Comparison of ENCODE assay signal across 17 cellular contexts in genomic region chr1:169572184-169572583, GRCh38. TPM values are rescaled to one million over a fixed set of nuclear protein-coding genes. Genes with fewer than 3 reads are reported as not detected.
DNase-seq lines count a peak whose midpoint lies in the region; ATAC-seq lines count a peak whose summit lies in the region.
"Had no signal": no experiment of that assay in that cellular context is flagged by ENCODE, and none has a peak within 500 bp of the region (broad histone marks: within the 10 kb centered on the region; RNA-seq: fewer than 3 reads in every experiment).

No MANE protein-coding gene starts in this region.

- DNase-seq in Right ventricle myocardium superior (no peak), cardiac septum (ENCODE audit: low spot score) (no peak), amniotic epithelial cell (ENCODE audit: low read depth) (peak; percentile 41), kidney tubule cell (ENCODE audit: low spot score) (peak; percentile 71), activated gamma-delta T cell treated with Interleukin-2 at 50 U/mL for 16 hours (no peak)
- DNase-seq in stimulated activated effector memory CD8-positive, alpha-beta T cell treated with anti-CD3 and anti-CD28 coated beads, Interleukin-12 subunit alpha, Interleukin-12 subunit beta, amount 100 ng/mL, for 72 hours (ENCODE audit: low spot score in 2 of 2): no peak
- DNase-seq: activated CD4-positive, alpha-beta memory T cell treated with anti-CD3 and anti-CD28 coated beads, Interleukin-2, amount 10 ng/mL, durations not matched to agents 7 days and 5 days; NCI-H2171 treated with DMSO at 0.1 percent for 48 hours; NK-92 treated with Interleukin-12 subunit alpha and Interleukin-12 subunit beta, amount 100 ng/mL, for 24 hours; stimulated activated naive CD4-positive, alpha-beta T cell treated with Interleukin-2 at 50 U/mL for 16 hours; T-helper 9 cell; upper lobe of right lung had no signal

- peaks cover 9% of the 10 kb centered on the region for H3K4me1 Mint-ChIP-seq in stimulated activated effector memory CD8-positive, alpha-beta T cell treated with anti-CD3 and anti-CD28 coated beads, Interleukin-12 subunit alpha, Interleukin-12 subunit beta, amount 100 ng/mL, for 72 hours
- H3K4me1 Mint-ChIP-seq: memory B cell had no signal

- no peaks in the 10 kb centered on the region for H3K9me3 Mint-ChIP-seq in stimulated activated effector memory CD8-positive, alpha-beta T cell treated with anti-CD3 and anti-CD28 coated beads, Interleukin-12 subunit alpha, Interleukin-12 subunit beta, amount 100 ng/mL, for 72 hours
- H3K9me3 Mint-ChIP-seq: activated CD4-positive, alpha-beta memory T cell treated with anti-CD3 and anti-CD28 coated beads, Interleukin-2, amount 10 ng/mL, durations not matched to agents 7 days and 5 days; memory B cell had no signal

- peaks cover 31% of the 10 kb centered on the region for H3K36me3 Mint-ChIP-seq in stimulated activated effector memory CD8-positive, alpha-beta T cell treated with anti-CD3 and anti-CD28 coated beads, Interleukin-12 subunit alpha, Interleukin-12 subunit beta, amount 100 ng/mL, for 72 hours
- H3K36me3 Mint-ChIP-seq: memory B cell had no signal

- no peak overlapping the region for H3K4me3 Mint-ChIP-seq in stimulated activated effector memory CD8-positive, alpha-beta T cell treated with anti-CD3 and anti-CD28 coated beads, Interleukin-12 subunit alpha, Interleukin-12 subunit beta, amount 100 ng/mL, for 72 hours
- H3K4me3 Mint-ChIP-seq: activated CD4-positive, alpha-beta memory T cell treated with anti-CD3 and anti-CD28 coated beads, Interleukin-2, amount 10 ng/mL, durations not matched to agents 7 days and 5 days; memory B cell had no signal

- H3K27ac Mint-ChIP-seq in stimulated activated effector memory CD8-positive, alpha-beta T cell treated with anti-CD3 and anti-CD28 coated beads, Interleukin-12 subunit alpha, Interleukin-12 subunit beta, amount 100 ng/mL, for 72 hours: peak overlapping the region; percentile 9
- H3K27ac Mint-ChIP-seq: activated CD4-positive, alpha-beta memory T cell treated with anti-CD3 and anti-CD28 coated beads, Interleukin-2, amount 10 ng/mL, durations not matched to agents 7 days and 5 days; memory B cell had no signal

- intact Hi-C loops in Right ventricle myocardium superior (cut with DNase I): no loop called here
- intact Hi-C loops in cardiac septum (cut with DNase I): no loop called here

- peak; percentile 24 for ATAC-seq in Right ventricle myocardium superior (ENCODE audit: poor library complexity)
- ATAC-seq in stimulated activated effector memory CD8-positive, alpha-beta T cell treated with anti-CD3 and anti-CD28 coated beads, Interleukin-12 subunit alpha, Interleukin-12 subunit beta, amount 100 ng/mL, for 72 hours: no peak
- no peak for ATAC-seq in HG03457 (IDR thresholded peaks at IDR 0.05; ENCODE audit: unreplicated experiment)
- no peak for ATAC-seq in HG03045 (IDR thresholded peaks at IDR 0.05; ENCODE audit: unreplicated experiment)
- ATAC-seq: Right ventricle myocardium inferior, upper lobe of right lung had no signal

RNA-seq across cellular contexts. Expression of gene F5, which starts 14.1 kb away (rescaled TPM):
- total RNA-seq in Right ventricle myocardium superior (21.2 TPM), cardiac septum (0.97 TPM)
- total RNA-seq: dermis microvascular lymphatic vessel endothelial cell had no signal

RNA-seq across cellular contexts. Expression of gene SELP, which starts 57.7 kb away (rescaled TPM):
- total RNA-seq in Right ventricle myocardium superior (9.0 TPM), cardiac septum (10.6 TPM)

Comparison
In these comparisons a context has a peak if more than half of its experiments do, and no peak if none do; other contexts are left out.
1. RNA of gene F5, which starts 14.1 kb away (total RNA-seq): 21.2 TPM in Right ventricle myocardium superior (single experiment); 0.97 TPM in cardiac septum (single experiment); every median in the first group is over 10 times any median in the second.
2. DNase-seq: peak in amniotic epithelial cell (single experiment) and kidney tubule cell (single experiment); none in Right ventricle myocardium superior (single experiment), cardiac septum (single experiment), stimulated activated effector memory CD8-positive, alpha-beta T cell treated with anti-CD3 and anti-CD28 coated beads, Interleukin-12 subunit alpha, Interleukin-12 subunit beta, amount 100 ng/mL, for 72 hours (0 of 2) and activated gamma-delta T cell treated with Interleukin-2 at 50 U/mL for 16 hours (single experiment).